Comparison of ENCODE assay signal across 19 cellular contexts in the genomic region with DNA sequence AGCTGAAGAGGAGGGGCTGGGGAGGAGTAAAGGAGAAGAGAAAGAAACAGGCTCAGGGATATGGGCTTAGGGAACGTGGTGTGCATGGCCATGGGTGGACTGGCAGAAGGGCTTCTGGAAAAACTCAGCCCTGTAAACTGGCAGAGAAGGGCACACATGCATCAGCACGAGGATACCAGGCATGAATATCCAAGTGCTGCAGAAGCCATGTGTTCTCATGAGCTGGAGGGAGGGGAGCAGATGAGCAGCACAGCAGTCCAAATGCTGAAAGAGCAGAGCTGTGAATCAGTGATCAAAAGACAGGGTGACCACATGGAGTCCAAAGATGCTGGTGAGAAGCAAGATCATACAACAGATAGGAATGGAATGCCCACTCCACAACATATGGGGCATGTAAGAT.
A peak's percentile ranks its signal among the peaks of the same experiment; 100 is the strongest.
DNase-seq lines count a peak whose midpoint lies in the region; ATAC-seq and TF ChIP-seq lines count a peak whose summit lies in the region.
"Had no signal": no experiment of that assay in that cellular context is flagged by ENCODE, and none has a peak within 500 bp of the region (broad histone marks: within the 10 kb centered on the region; RNA-seq: fewer than 3 reads in every experiment).

No MANE protein-coding gene starts in this region.

- TF ChIP-seq CTCF in nephron progenitor cell (IDR thresholded peaks at IDR 0.05) = no peak

- no peak overlapping the region for H3K4me3 ChIP-seq in adipocyte (ENCODE audit: low read length)
- H3K4me3 ChIP-seq: BLaER1, MG63, PC-9 had no signal

- DNase-seq in Right ventricle myocardium superior = no peak
- no peak for DNase-seq in Right ventricle myocardium inferior (ENCODE audit: missing footprints)
- peak; percentile 62 for DNase-seq in HCEC 1CT
- DNase-seq in adipocyte (ENCODE audit: low read depth) = peak; percentile 7
- DNase-seq in nephron progenitor cell = no peak
- no peak for DNase-seq in stimulated activated naive CD4-positive, alpha-beta T cell treated with Interleukin-2 at 50 U/mL for 16 hours (lab: John Stamatoyannopoulos, UW)
- no peak for DNase-seq in A172 (ENCODE audit: low spot score)
- DNase-seq: CD4-positive, alpha-beta memory T cell; H7; Kasumi-1; MG63; NCI-H1048; NCI-H1436 treated with DMSO at 0.1 percent for 48 hours; NCI-H2029; NCI-H2171; NCI-H526; PC-9 had no signal

- H3K27me3 Mint-ChIP-seq in nephron progenitor cell (ENCODE audit: low read depth, poor library complexity) = peaks cover 4% of the 10 kb centered on the region
- H3K27me3 Mint-ChIP-seq: CD4-positive, alpha-beta memory T cell had no signal

- H3K36me3 Mint-ChIP-seq in nephron progenitor cell (ENCODE audit: low read depth) = peaks cover 36% of the 10 kb centered on the region
- H3K36me3 Mint-ChIP-seq: CD4-positive, alpha-beta memory T cell had no signal

- no peak overlapping the region for H3K9ac ChIP-seq in adipocyte (ENCODE audit: low read length)
- H3K9ac ChIP-seq: BLaER1 had no signal

- peak; percentile 31 for ATAC-seq in Right ventricle myocardium superior (ENCODE audit: poor library complexity)
- no peak for ATAC-seq in Right ventricle myocardium inferior
- no peak for ATAC-seq in HG03025 (IDR thresholded peaks at IDR 0.05; ENCODE audit: low FRiP score, unreplicated experiment)

- intact Hi-C loops in Right ventricle myocardium superior (cut with DNase I) (no loop called here), Right ventricle myocardium inferior (cut with DNase I) (no loop called here)

- H3K4me1 ChIP-seq in adipocyte (ENCODE audit: control insufficient read depth, insufficient read depth, low read length) = peaks cover under 1% of the 10 kb centered on the region
- H3K4me1 ChIP-seq: BLaER1 had no signal

- no peak overlapping the region for H3K4me3 Mint-ChIP-seq in nephron progenitor cell
- H3K4me3 Mint-ChIP-seq: CD4-positive, alpha-beta memory T cell had no signal

- peaks cover 16% of the 10 kb centered on the region for H3K9me3 ChIP-seq in adipocyte (ENCODE audit: control insufficient read depth, low read length)

- peak overlapping the region; percentile 4 for H3K27ac Mint-ChIP-seq in nephron progenitor cell
- H3K27ac Mint-ChIP-seq: CD4-positive, alpha-beta memory T cell had no signal

- no peaks in the 10 kb centered on the region for H3K36me3 ChIP-seq in adipocyte (ENCODE audit: control insufficient read depth, insufficient read depth, low read length, severe bottlenecking)
- H3K36me3 ChIP-seq: BLaER1 had no signal

- H3K27me3 ChIP-seq in adipocyte (replicated peaks; ENCODE audit: control insufficient read depth, insufficient read depth, low read length) = no peaks in the 10 kb centered on the region
- H3K27me3 ChIP-seq: BLaER1, MG63 had no signal

- H3K9me3 Mint-ChIP-seq in nephron progenitor cell = peaks cover 23% of the 10 kb centered on the region

- peaks cover 10% of the 10 kb centered on the region for H3K4me1 Mint-ChIP-seq in nephron progenitor cell
- H3K4me1 Mint-ChIP-seq: CD4-positive, alpha-beta memory T cell had no signal

Comparison
In these comparisons a context has a peak if more than half of its experiments do, and no peak if none do; other contexts are left out.
1. DNase-seq: peak in HCEC 1CT (single experiment) and adipocyte (single experiment); none in Right ventricle myocardium superior (single experiment), Right ventricle myocardium inferior (single experiment), nephron progenitor cell (single experiment), stimulated activated naive CD4-positive, alpha-beta T cell treated with Interleukin-2 at 50 U/mL for 16 hours (single experiment) and A172 (single experiment).